ENCODE assay signal across 25 cellular contexts in genomic region chr1:53430779-53431178, GRCh38. TPM values are rescaled to one million over a fixed set of nuclear protein-coding genes. Genes with fewer than 3 reads are reported as not detected.
"Had no signal": no experiment of that assay in that cellular context is flagged by ENCODE, and none has a peak within 500 bp of the region (broad histone marks: within the 10 kb centered on the region; RNA-seq: fewer than 3 reads in every experiment).

No MANE protein-coding gene starts in this region.

- H3K4me1 ChIP-seq: adrenal gland, esophagus squamous epithelium, heart right ventricle, left lung, sigmoid colon had no signal

- H3K36me3 ChIP-seq: adrenal gland, esophagus squamous epithelium, heart right ventricle, left lung, sigmoid colon had no signal

- ATAC-seq: activated naive CD4-positive, alpha-beta T cell treated with anti-CD3 and anti-CD28 coated beads, Interleukin-2, amount 50 U/mL, for 72 hours; heart right ventricle; left lung; stimulated activated memory B cell treated with anti-CD40 and anti-IgM and Interleukin-4, amounts not matched to agents 10 μg/mL and 1 μg/mL and 100 μg/mL, for 72 hours had no signal

- H3K4me1 Mint-ChIP-seq: nephron; stimulated activated memory B cell treated with anti-CD40 and anti-IgM and Interleukin-4, amounts not matched to agents 10 μg/mL and 1 μg/mL and 100 μg/mL, for 72 hours had no signal

- H3K9me3 Mint-ChIP-seq: dendritic cell treated with granulocyte-macrophage colony-stimulating factor and Interleukin-4, amounts not matched to agents 40 ng/mL and 50 ng/mL, for 4 days had no signal

- H3K27me3 ChIP-seq: adrenal gland had no signal

- H3K9me3 ChIP-seq: adrenal gland, esophagus squamous epithelium, heart right ventricle, left lung, sigmoid colon had no signal

- H3K27ac ChIP-seq: adrenal gland, esophagus squamous epithelium, heart right ventricle, left lung, sigmoid colon had no signal

- H3K4me3 Mint-ChIP-seq: dendritic cell treated with granulocyte-macrophage colony-stimulating factor and Interleukin-4, amounts not matched to agents 40 ng/mL and 50 ng/mL, for 4 days; nephron; stimulated activated memory B cell treated with anti-CD40 and anti-IgM and Interleukin-4, amounts not matched to agents 10 μg/mL and 1 μg/mL and 100 μg/mL, for 72 hours had no signal

- H3K4me3 ChIP-seq: adrenal gland, esophagus squamous epithelium, heart right ventricle, left lung, sigmoid colon had no signal

- DNase-seq: activated CD4-positive, CD25-positive, alpha-beta regulatory T cell treated with anti-CD3 and anti-CD28 coated beads, Interleukin-2, amount 50 U/mL, for 72 hours; activated CD8-positive, alpha-beta memory T cell treated with anti-CD3 and anti-CD28 coated beads for 24 hours; activated CD8-positive, alpha-beta memory T cell treated with anti-CD3 and anti-CD28 coated beads, Interleukin-2, amount 50 U/mL, for 48 hours; activated effector memory CD4-positive, alpha-beta T cell treated with Interleukin-2 at 50 U/mL for 16 hours; activated T-cell treated with anti-CD3 and anti-CD28 coated beads, Interleukin-2, amount 50 U/mL, for 48 hours; adrenal gland; effector CD8-positive, alpha-beta T cell; esophagus squamous epithelium; heart right ventricle; left lung; midbrain; occipital lobe; posterior cingulate gyrus; sigmoid colon; stimulated activated CD4-positive, alpha-beta T cell treated with anti-CD3 and anti-CD28 coated beads, Interleukin-4, amount 100 ng/mL, for 4 hours had no signal

- H3K27ac Mint-ChIP-seq: activated naive CD4-positive, alpha-beta T cell treated with anti-CD3 and anti-CD28 coated beads, Interleukin-2, amount 50 U/mL, for 72 hours; dendritic cell treated with granulocyte-macrophage colony-stimulating factor and Interleukin-4, amounts not matched to agents 40 ng/mL and 50 ng/mL, for 4 days; nephron; stimulated activated memory B cell treated with anti-CD40 and anti-IgM and Interleukin-4, amounts not matched to agents 10 μg/mL and 1 μg/mL and 100 μg/mL, for 72 hours had no signal

- H3K36me3 Mint-ChIP-seq: stimulated activated memory B cell treated with anti-CD40 and anti-IgM and Interleukin-4, amounts not matched to agents 10 μg/mL and 1 μg/mL and 100 μg/mL, for 72 hours had no signal

RNA-seq across cellular contexts. Expression of gene DMRTB1, which starts 28.4 kb away (rescaled TPM):
- total RNA-seq: activated naive CD4-positive, alpha-beta T cell treated with anti-CD3 and anti-CD28 coated beads, Interleukin-2, amount 50 U/mL, for 72 hours; adrenal gland; cerebellum; esophagus squamous epithelium; heart right ventricle; kidney epithelial cell; left lung; lung microvascular endothelial cell; occipital lobe; renal cortical epithelial cell; sigmoid colon; T-helper 1 cell treated with Interleukin-12 subunit alpha and Interleukin-12 subunit beta and Interleukin-4 antibody, amounts not matched to agents 30 ng/mL and 1 ng/mL, for 36 hours; ureter had no signal
- polyA plus RNA-seq: adrenal gland, heart right ventricle, sigmoid colon had no signal
